ENCODE assay signal across 20 cellular contexts in the genomic region with DNA sequence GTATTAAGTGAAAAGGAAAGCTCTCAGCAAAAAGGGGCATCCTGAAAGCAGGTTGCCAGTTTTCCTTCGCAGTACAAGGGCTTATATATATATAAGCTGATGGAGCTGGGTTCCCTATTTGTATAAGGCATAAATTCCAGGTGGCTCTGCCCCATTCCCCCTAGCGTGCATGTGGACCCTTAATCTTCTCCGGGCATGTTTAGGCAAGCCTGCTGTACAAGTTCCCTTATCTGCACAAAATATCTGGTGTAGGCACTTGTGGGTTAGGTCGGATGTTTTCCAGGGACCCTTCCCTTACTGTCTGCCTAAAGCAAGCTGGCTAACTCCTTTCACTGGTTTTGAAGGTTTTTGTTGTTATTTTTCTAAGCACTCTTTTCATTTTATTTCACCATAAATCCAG.
DNase-seq lines count a peak whose midpoint lies in the region; ATAC-seq and TF ChIP-seq lines count a peak whose summit lies in the region.
"Had no signal": no experiment of that assay in that cellular context is flagged by ENCODE, and none has a peak within 500 bp of the region (broad histone marks: within the 10 kb centered on the region; RNA-seq: fewer than 3 reads in every experiment).

No MANE protein-coding gene starts in this region.

- H3K27me3 ChIP-seq in MG63 (no peaks in the 10 kb centered on the region), parathyroid adenoma (ENCODE audit: control insufficient read depth, insufficient read depth, low read length) (no peaks in the 10 kb centered on the region), Karpas-422 (ENCODE audit: low read length) (no peaks in the 10 kb centered on the region)
- H3K27me3 ChIP-seq: upper lobe of right lung had no signal

- no peaks in the 10 kb centered on the region for H3K9me2 ChIP-seq in Karpas-422 (replicated peaks; ENCODE audit: insufficient read depth, low read length)

- H3K36me3 ChIP-seq in MG63 (no peaks in the 10 kb centered on the region), parathyroid adenoma (ENCODE audit: control insufficient read depth, insufficient read depth, low read length) (no peaks in the 10 kb centered on the region), Karpas-422 (ENCODE audit: insufficient read depth, low read length) (no peaks in the 10 kb centered on the region)
- H3K36me3 ChIP-seq: upper lobe of right lung had no signal

- H3K9me3 Mint-ChIP-seq in activated naive CD4-positive, alpha-beta T cell treated with anti-CD3 and anti-CD28 coated beads for 36 hours: no peaks in the 10 kb centered on the region
- H3K9me3 Mint-ChIP-seq: activated naive CD8-positive, alpha-beta T cell treated with anti-CD3 and anti-CD28 coated beads for 36 hours; stimulated activated effector memory CD8-positive, alpha-beta T cell treated with anti-CD3 and anti-CD28 coated beads, Interleukin-12 subunit alpha, Interleukin-12 subunit beta, amount 100 ng/mL, for 72 hours; T-cell had no signal

- H3K27ac ChIP-seq in parathyroid adenoma (no peak overlapping the region), Karpas-422 (ENCODE audit: low read length) (no peak overlapping the region)
- H3K27ac ChIP-seq: upper lobe of right lung had no signal

- H3K27ac Mint-ChIP-seq in T-helper 17 cell: no peak overlapping the region
- H3K27ac Mint-ChIP-seq in activated naive CD4-positive, alpha-beta T cell treated with anti-CD3 and anti-CD28 coated beads for 36 hours: no peak overlapping the region
- H3K27ac Mint-ChIP-seq: activated naive CD8-positive, alpha-beta T cell treated with anti-CD3 and anti-CD28 coated beads for 36 hours; CD14-positive monocyte; HFFc6; stimulated activated effector memory CD8-positive, alpha-beta T cell treated with anti-CD3 and anti-CD28 coated beads, Interleukin-12 subunit alpha, Interleukin-12 subunit beta, amount 100 ng/mL, for 72 hours; T-cell had no signal

- DNase-seq in NCI-H748 (lab: John Stamatoyannopoulos, UW; ENCODE audit: unreplicated experiment) (peak; percentile 44), NCI-H748 treated with DMSO at 0.1 percent for 48 hours (lab: John Stamatoyannopoulos, UW) (no peak), MG63 (no peak), T-helper 17 cell (no peak), epidermal melanocyte (ENCODE audit: insufficient read length, low spot score) (no peak), Karpas-422 (no peak)
- DNase-seq in activated naive CD4-positive, alpha-beta T cell treated with anti-CD3 and anti-CD28 coated beads for 36 hours: no peak
- DNase-seq: activated naive CD8-positive, alpha-beta T cell treated with anti-CD3 and anti-CD28 coated beads for 36 hours; activated T-cell treated with anti-CD3 and anti-CD28 coated beads for 4 hours; HFFc6; hippocampal formation; NCI-H146; nucleus accumbens; RPMI8226; T-cell; upper lobe of right lung had no signal

- H2AFZ ChIP-seq in parathyroid adenoma (no peak overlapping the region), Karpas-422 (ENCODE audit: low read length) (no peak overlapping the region)

- peak overlapping the region; percentile 52 for H3K4me3 Mint-ChIP-seq in T-helper 17 cell
- H3K4me3 Mint-ChIP-seq in activated naive CD4-positive, alpha-beta T cell treated with anti-CD3 and anti-CD28 coated beads for 36 hours: no peak overlapping the region
- H3K4me3 Mint-ChIP-seq: activated naive CD8-positive, alpha-beta T cell treated with anti-CD3 and anti-CD28 coated beads for 36 hours; CD14-positive monocyte; HFFc6; stimulated activated effector memory CD8-positive, alpha-beta T cell treated with anti-CD3 and anti-CD28 coated beads, Interleukin-12 subunit alpha, Interleukin-12 subunit beta, amount 100 ng/mL, for 72 hours had no signal

- TF ChIP-seq CTCF in parathyroid adenoma (IDR thresholded peaks at IDR 0.05): no peak

- intact Hi-C loops in activated naive CD4-positive, alpha-beta T cell treated with anti-CD3 and anti-CD28 coated beads for 36 hours (cut with micrococcal nuclease): no loop called here

- CTCF ChIA-PET in activated naive CD4-positive, alpha-beta T cell treated with anti-CD3 and anti-CD28 coated beads for 36 hours (lab: Charles Lee): no interaction called here

- H3K4me2 ChIP-seq in parathyroid adenoma (ENCODE audit: low read length) (peak overlapping the region; percentile 44), Karpas-422 (ENCODE audit: low read depth, low read length, poor library complexity, severe bottlenecking) (no peak overlapping the region)

- H3K4me1 Mint-ChIP-seq in T-helper 17 cell: peaks cover 5% of the 10 kb centered on the region
- H3K4me1 Mint-ChIP-seq in activated naive CD4-positive, alpha-beta T cell treated with anti-CD3 and anti-CD28 coated beads for 36 hours (ENCODE audit: low read depth): no peaks in the 10 kb centered on the region
- H3K4me1 Mint-ChIP-seq: CD14-positive monocyte had no signal

- no peaks in the 10 kb centered on the region for H3K4me1 ChIP-seq in parathyroid adenoma
- H3K4me1 ChIP-seq in Karpas-422 (ENCODE audit: low read length): no peaks in the 10 kb centered on the region
- H3K4me1 ChIP-seq: upper lobe of right lung had no signal

- no peaks in the 10 kb centered on the region for H4K20me1 ChIP-seq in Karpas-422 (ENCODE audit: insufficient read depth, low read depth, low read length)

- no peaks in the 10 kb centered on the region for H3K36me3 Mint-ChIP-seq in T-helper 17 cell (ENCODE audit: low read depth)
- H3K36me3 Mint-ChIP-seq in activated naive CD4-positive, alpha-beta T cell treated with anti-CD3 and anti-CD28 coated beads for 36 hours (ENCODE audit: low read depth): no peaks in the 10 kb centered on the region
- H3K36me3 Mint-ChIP-seq: activated naive CD8-positive, alpha-beta T cell treated with anti-CD3 and anti-CD28 coated beads for 36 hours; CD14-positive monocyte; stimulated activated effector memory CD8-positive, alpha-beta T cell treated with anti-CD3 and anti-CD28 coated beads, Interleukin-12 subunit alpha, Interleukin-12 subunit beta, amount 100 ng/mL, for 72 hours; T-cell had no signal

- ATAC-seq in T-helper 17 cell: no peak
- ATAC-seq: K562, T-cell, upper lobe of right lung had no signal

- H3K9me3 ChIP-seq in MG63 (no peaks in the 10 kb centered on the region), T-helper 17 cell (ENCODE audit: control insufficient read depth, low read length, poor library complexity, severe bottlenecking) (no peaks in the 10 kb centered on the region), parathyroid adenoma (ENCODE audit: control insufficient read depth, low read length) (no peaks in the 10 kb centered on the region), Karpas-422 (ENCODE audit: low read length) (no peaks in the 10 kb centered on the region)
- H3K9me3 ChIP-seq: upper lobe of right lung had no signal

- H3K9ac ChIP-seq in parathyroid adenoma (no peak overlapping the region), Karpas-422 (ENCODE audit: low read length) (no peak overlapping the region)

- H3K4me3 ChIP-seq in MG63 (peak overlapping the region; percentile 29; the same call in 1 of the 2 replicates), parathyroid adenoma (ENCODE audit: low read depth, low read length) (peak overlapping the region; percentile 5), Karpas-422 (ENCODE audit: low read length) (no peak overlapping the region)
- H3K4me3 ChIP-seq: K562 had no signal

- H3K79me2 ChIP-seq in parathyroid adenoma (no peaks in the 10 kb centered on the region), Karpas-422 (ENCODE audit: low read length) (no peaks in the 10 kb centered on the region)

- no peaks in the 10 kb centered on the region for H3K27me3 Mint-ChIP-seq in T-helper 17 cell
- no peaks in the 10 kb centered on the region for H3K27me3 Mint-ChIP-seq in activated naive CD4-positive, alpha-beta T cell treated with anti-CD3 and anti-CD28 coated beads for 36 hours (ENCODE audit: low read depth)
- H3K27me3 Mint-ChIP-seq: T-cell had no signal
